1 cellular context compared by ENCODE assay signal in the genomic region with DNA sequence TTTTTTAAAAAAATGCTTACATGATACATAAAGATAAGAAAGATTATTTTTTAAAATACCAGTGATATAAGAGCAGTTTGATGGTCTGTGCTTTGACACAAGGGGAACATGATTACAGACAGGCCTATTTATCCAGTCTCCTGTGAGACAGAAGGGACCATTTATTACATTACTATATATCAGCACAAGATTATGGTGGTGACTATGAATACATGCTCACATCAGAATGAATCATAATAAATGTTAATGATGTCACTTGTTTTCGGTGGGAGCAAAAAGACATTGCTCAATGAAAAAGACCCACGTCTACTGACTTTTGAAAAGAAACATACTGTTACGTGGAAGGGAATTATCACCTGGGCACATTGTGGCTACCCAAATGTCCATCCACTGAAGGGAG.
A peak's percentile ranks its signal among the peaks of the same experiment; 100 is the strongest.
TF ChIP-seq lines count a peak whose summit lies in the region.

No MANE protein-coding gene starts in this region.

TF ChIP-seq in HepG2, 621 proteins besides CTCF, POLR2A, EP300 and RAD21 (continued from another document):
- 0 out of 2 replicates have a peak, but pooled peaks have one; percentile 41 for TF ChIP-seq ATF7 (IDR thresholded peaks at IDR 0.05)
- no peak for TF ChIP-seq ATF7 (CRISPR knock-in tag; IDR thresholded peaks at IDR 0.05)
TF ChIP-seq in HepG2: peak in this region for 2.
